ENCODE assay signal across 12 cellular contexts in the genomic region with DNA sequence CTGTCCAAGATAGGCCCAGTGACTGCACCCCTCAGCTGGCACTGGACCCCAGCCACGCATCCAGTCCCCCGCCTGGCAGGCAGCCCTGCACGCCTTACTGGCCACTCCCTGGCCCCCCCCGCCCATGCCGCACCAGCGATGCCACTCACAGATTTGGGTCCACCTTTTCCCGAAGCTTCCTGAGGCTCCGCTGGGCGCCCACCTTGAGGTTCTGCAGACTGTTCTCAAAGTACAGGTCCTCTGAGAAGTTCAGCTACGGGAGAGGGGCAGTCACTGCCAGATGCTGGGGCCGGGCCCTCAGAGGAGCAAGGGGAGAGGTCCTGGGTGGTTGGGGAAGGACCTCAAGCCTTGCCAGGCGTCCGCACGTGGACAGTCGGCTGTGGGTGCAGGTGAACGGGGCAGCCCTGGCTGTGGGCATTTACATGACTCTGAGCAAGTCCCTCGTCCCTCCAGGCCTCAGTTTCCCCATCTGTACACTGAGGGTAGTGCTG. TPM values are rescaled to one million over a fixed set of nuclear protein-coding genes. Genes with fewer than 3 reads are reported as not detected.
DNase-seq lines count a peak whose midpoint lies in the region; ATAC-seq lines count a peak whose summit lies in the region.
"Had no signal": no experiment of that assay in that cellular context is flagged by ENCODE, and none has a peak within 500 bp of the region (broad histone marks: within the 10 kb centered on the region; RNA-seq: fewer than 3 reads in every experiment).

No MANE protein-coding gene starts in this region.

- 0 out of 22 replicates have a peak overlapping the region, but pooled peaks of 1 of the 11 experiments have one; percentile 9 for H3K9ac ChIP-seq in BLaER1 treated with 17β-estradiol and CSF1 and Interleukin-3, amounts not matched to agents 10 nM and 100 nM

- H4K20me1 ChIP-seq in BLaER1 treated with 17β-estradiol and CSF1 and Interleukin-3, amounts not matched to agents 10 nM and 100 nM, result peaks cover 0 to 32% (median 16%) of the 10 kb centered on the region in 11 experiments; a peak in 17 of 22 replicates

- no peak overlapping the region for H3K27ac ChIP-seq in BLaER1 treated with 17β-estradiol and CSF1 and Interleukin-3, amounts not matched to agents 10 nM and 100 nM
- H3K27ac ChIP-seq: Peyer's patch had no signal

- H3K4me3 ChIP-seq in BLaER1 treated with 17β-estradiol and CSF1 and Interleukin-3, amounts not matched to agents 10 nM and 100 nM, result no peak overlapping the region

- DNase-seq in activated effector memory CD4-positive, alpha-beta T cell treated with anti-CD3 and anti-CD28 coated beads, Interleukin-2, amount 50 U/mL, for 16 hours, result peak; percentile 59
- no peak for DNase-seq in activated effector memory CD4-positive, alpha-beta T cell treated with Interleukin-2 at 50 U/mL for 16 hours
- peak; percentile 43 for DNase-seq in islet precursor cell
- DNase-seq in posterior vena cava (ENCODE audit: low spot score), result peak; percentile 76
- DNase-seq in stimulated activated naive CD4-positive, alpha-beta T cell treated with Interleukin-2 at 50 U/mL for 16 hours (lab: John Stamatoyannopoulos, UW), result no peak
- DNase-seq: IMR-90, NCI-H1930, NCI-H510A treated with DMSO at 0.1 percent for 48 hours had no signal

- H3K27me3 ChIP-seq in BLaER1 treated with 17β-estradiol and CSF1 and Interleukin-3, amounts not matched to agents 10 nM and 100 nM, result peaks cover 21 to 46% (median 32%) of the 10 kb centered on the region in 11 experiments; a peak in 21 of 22 replicates
- H3K27me3 ChIP-seq: Peyer's patch had no signal

- peak overlapping the region in 8 of 11 experiments; percentile 59 to 84 (median 71); a peak in 11 of 22 replicates for H3K4me2 ChIP-seq in BLaER1 treated with 17β-estradiol and CSF1 and Interleukin-3, amounts not matched to agents 10 nM and 100 nM

- intact Hi-C loops in posterior vena cava (cut with DNase I), result no loop called here

- peaks cover 41 to 57% (median 51%) of the 10 kb centered on the region in 10 experiments for H3K4me1 ChIP-seq in BLaER1 treated with 17β-estradiol and CSF1 and Interleukin-3, amounts not matched to agents 10 nM and 100 nM

- no peak for ATAC-seq in HG02588 (IDR thresholded peaks at IDR 0.05; ENCODE audit: unreplicated experiment)

- H3K9me3 ChIP-seq in BLaER1 treated with 17β-estradiol and CSF1 and Interleukin-3, amounts not matched to agents 10 nM and 100 nM (replicated peaks in 1 of 11), result peaks cover 0 to 17% (median 9%) of the 10 kb centered on the region in 11 experiments; a peak in 16 of 22 replicates
- H3K9me3 ChIP-seq: Peyer's patch had no signal

- H3K36me3 ChIP-seq in BLaER1 treated with 17β-estradiol and CSF1 and Interleukin-3, amounts not matched to agents 10 nM and 100 nM, result peaks cover 0 to 13% (median 0%) of the 10 kb centered on the region in 11 experiments; a peak in 7 of 22 replicates

RNA-seq across cellular contexts. Expression of a gene that starts 8.1 kb away (rescaled TPM):
- total RNA-seq in posterior vena cava, result 10 to 100 TPM; 11.4 to 12.2 TPM

RNA-seq across cellular contexts. Expression of a gene that starts 38.1 kb away (rescaled TPM):
- 1 to 10 TPM in 1 of 2 donors, under 1 TPM in 1; 0.57 to 1.8 TPM for total RNA-seq in posterior vena cava
- total RNA-seq: A673 had no signal

RNA-seq across cellular contexts. Expression of a gene that starts 38.5 kb away (rescaled TPM):
- 10 to 100 TPM; 37.7 to 63.6 TPM for total RNA-seq in posterior vena cava

Comparison
In these comparisons a context has a peak if more than half of its experiments do, and no peak if none do; other contexts are left out.
1. DNase-seq: peak in activated effector memory CD4-positive, alpha-beta T cell treated with anti-CD3 and anti-CD28 coated beads, Interleukin-2, amount 50 U/mL, for 16 hours (single experiment), islet precursor cell (single experiment) and posterior vena cava (single experiment); none in activated effector memory CD4-positive, alpha-beta T cell treated with Interleukin-2 at 50 U/mL for 16 hours (single experiment) and stimulated activated naive CD4-positive, alpha-beta T cell treated with Interleukin-2 at 50 U/mL for 16 hours (single experiment).